17 cellular contexts compared by ENCODE assay signal in genomic region chr9:21039302-21039701, GRCh38. TPM values are rescaled to one million over a fixed set of nuclear protein-coding genes. Genes with fewer than 3 reads are reported as not detected.
DNase-seq lines count a peak whose midpoint lies in the region; ATAC-seq, FAIRE-seq and TF ChIP-seq lines count a peak whose summit lies in the region.
"Had no signal": no experiment of that assay in that cellular context is flagged by ENCODE, and none has a peak within 500 bp of the region (broad histone marks: within the 10 kb centered on the region; RNA-seq: fewer than 3 reads in every experiment).

No MANE protein-coding gene starts in this region.

- H3K4me2 ChIP-seq in GM12878 (ENCODE audit: control insufficient read depth, insufficient read depth), result no peak overlapping the region

- CTCF ChIA-PET in activated naive CD4-positive, alpha-beta T cell treated with anti-CD3 and anti-CD28 coated beads, Interleukin-2, amount 10 ng/mL, durations not matched to agents 7 days and 5 days (lab: Charles Lee), result interaction anchor here (0.7 kb wide), 1 partner anchor 40 kb away, joined by 4 read pairs; no protein-coding TSS in a partner anchor
- CTCF ChIA-PET in GM12878 (lab: Yijun Ruan, JAX), result no interaction called here

- H3K36me3 ChIP-seq in KOPT-K1 (ENCODE audit: insufficient read depth, low read length) (no peaks in the 10 kb centered on the region), GM12878 (ENCODE audit: control insufficient read depth in 2 of 2, insufficient read depth in 2 of 2, low read length in 1 of 2) (no peaks in the 10 kb centered on the region), thyroid gland (no peaks in the 10 kb centered on the region)

- no peaks in the 10 kb centered on the region for H3K79me2 ChIP-seq in GM12878 (ENCODE audit: control insufficient read depth, insufficient read depth, low read length)

- H3K27me3 Mint-ChIP-seq in activated naive CD4-positive, alpha-beta T cell treated with anti-CD3 and anti-CD28 coated beads, Interleukin-2, amount 10 ng/mL, durations not matched to agents 7 days and 5 days, result no peaks in the 10 kb centered on the region
- peaks cover 0 to 5% of the 10 kb centered on the region in 2 donors for H3K27me3 Mint-ChIP-seq in natural killer cell treated with Interleukin-12 subunit alpha and Interleukin-12 subunit beta and Interleukin-15 and Interleukin-18, amount 100 ng/mL, for 72 hours

- SMC1A ChIA-PET in GM12878 (lab: Charles Lee; ENCODE audit: uncharacterized antibody, unreplicated experiment), result no interaction called here

- no peak overlapping the region for H3K4me3 ChIP-seq in GM12878
- no peak overlapping the region for H3K4me3 ChIP-seq in thyroid gland (replicated peaks in 1 of 3)

- H3K27me3 ChIP-seq in GM12878 (replicated peaks in 1 of 2; ENCODE audit: control insufficient read depth in 2 of 2, insufficient read depth in 2 of 2, low read length in 1 of 2) (no peaks in the 10 kb centered on the region), thyroid gland (no peaks in the 10 kb centered on the region)

- POLR2A ChIA-PET in GM12878 (lab: Charles Lee), result no interaction called here

- H3K4me1 Mint-ChIP-seq in activated naive CD4-positive, alpha-beta T cell treated with anti-CD3 and anti-CD28 coated beads, Interleukin-2, amount 10 ng/mL, durations not matched to agents 7 days and 5 days, result peaks cover 10% of the 10 kb centered on the region
- H3K4me1 Mint-ChIP-seq in natural killer cell treated with Interleukin-12 subunit alpha and Interleukin-12 subunit beta and Interleukin-15 and Interleukin-18, amount 100 ng/mL, for 72 hours (ENCODE audit: low read depth in 2 of 2), result peaks cover 6 to 7% of the 10 kb centered on the region in 2 donors

- H4K20me1 ChIP-seq in GM12878 (ENCODE audit: control insufficient read depth, insufficient read depth), result no peaks in the 10 kb centered on the region

- TF ChIP-seq RAD21 in GM12878 (IDR thresholded peaks at IDR 0.05; ENCODE audit: insufficient read depth, low read depth, low read length), result no peak

- peaks cover 7% of the 10 kb centered on the region for H3K36me3 Mint-ChIP-seq in activated naive CD4-positive, alpha-beta T cell treated with anti-CD3 and anti-CD28 coated beads, Interleukin-2, amount 10 ng/mL, durations not matched to agents 7 days and 5 days
- no peaks in the 10 kb centered on the region for H3K36me3 Mint-ChIP-seq in natural killer cell treated with Interleukin-12 subunit alpha and Interleukin-12 subunit beta and Interleukin-15 and Interleukin-18, amount 100 ng/mL, for 72 hours

- no peak overlapping the region for H3K9ac ChIP-seq in GM12878 (ENCODE audit: control insufficient read depth, insufficient read depth, low read length)

- H3K27ac ChIP-seq in KOPT-K1 (ENCODE audit: low read depth, low read length, poor library complexity, severe bottlenecking) (peak overlapping the region; percentile 71), GM12878 (ENCODE audit: control insufficient read depth, insufficient read depth) (no peak overlapping the region), thyroid gland (no peak overlapping the region)
- H3K27ac ChIP-seq: C4-2B had no signal

- DNase-seq in activated naive CD4-positive, alpha-beta T cell treated with anti-CD3 and anti-CD28 coated beads, Interleukin-2, amount 10 ng/mL, durations not matched to agents 7 days and 5 days, result no peak
- DNase-seq in activated naive CD4-positive, alpha-beta T cell (lab: John Stamatoyannopoulos, UW), result no peak
- DNase-seq in GM12878 (ENCODE audit: low read depth, low spot score), result no peak
- no peak for DNase-seq in natural killer cell treated with Interleukin-12 subunit alpha and Interleukin-12 subunit beta and Interleukin-15 and Interleukin-18, amount 100 ng/mL, for 72 hours (ENCODE audit: low spot score)
- DNase-seq in thyroid gland, result no peak
- no peak for DNase-seq in pons (ENCODE audit: low spot score)
- DNase-seq: HCEC 1CT, NCI-H1436, NCI-H2081, NCI-H82 had no signal

- ATAC-seq in GM12878, result peak; percentile 15; the same call in 1 of the 3 replicates
- ATAC-seq in natural killer cell treated with Interleukin-12 subunit alpha and Interleukin-12 subunit beta and Interleukin-15 and Interleukin-18, amount 100 ng/mL, for 72 hours, result no peak
- ATAC-seq in GM21447 (IDR thresholded peaks at IDR 0.05; ENCODE audit: unreplicated experiment), result no peak
- ATAC-seq: Panc1 had no signal

- 96% methylated on average over 1 of the region's 1 CpG for WGBS in GM12878 (ENCODE audit: insufficient coverage, insufficient replicate concordance, low lambda C conversion rate, missing lambda C conversion rate)
- WGBS in thyroid gland, 2 donors, result 91 to 96% methylated on average over 1 of the region's 1 CpG

- in situ Hi-C loops in GM12878 (cut with MboI), result no loop called here

- H3K27ac Mint-ChIP-seq in activated naive CD4-positive, alpha-beta T cell treated with anti-CD3 and anti-CD28 coated beads, Interleukin-2, amount 10 ng/mL, durations not matched to agents 7 days and 5 days, result peak overlapping the region; percentile 58
- H3K27ac Mint-ChIP-seq in natural killer cell treated with Interleukin-12 subunit alpha and Interleukin-12 subunit beta and Interleukin-15 and Interleukin-18, amount 100 ng/mL, for 72 hours, result peak overlapping the region; percentile 19 to 70

- TF ChIP-seq CTCF in GM12878 (IDR thresholded peaks at IDR 0.05 in 2 of 3, conservative IDR thresholded peaks at IDR 0.05 in 1 of 3; ENCODE audit: control insufficient read depth in 2 of 3, extremely low read depth in 1 of 3, insufficient read depth in 1 of 3, low read depth in 3 of 3, low read length in 3 of 3) (no peak), thyroid gland (IDR thresholded peaks at IDR 0.05) (no peak)

- no peak for FAIRE-seq in GM12878 (lab: Jason Lieb, UNC)
- FAIRE-seq: A204.1 had no signal

- H3K4me3 Mint-ChIP-seq in activated naive CD4-positive, alpha-beta T cell treated with anti-CD3 and anti-CD28 coated beads, Interleukin-2, amount 10 ng/mL, durations not matched to agents 7 days and 5 days, result no peak overlapping the region
- no peak overlapping the region for H3K4me3 Mint-ChIP-seq in natural killer cell treated with Interleukin-12 subunit alpha and Interleukin-12 subunit beta and Interleukin-15 and Interleukin-18, amount 100 ng/mL, for 72 hours

- no peak for TF ChIP-seq EP300 in GM12878 (IDR thresholded peaks at IDR 0.05; ENCODE audit: borderline replicate concordance in 1 of 2, control insufficient read depth in 1 of 2, low read depth in 2 of 2, low read length in 2 of 2)

- intact Hi-C loops in GM12878 (cut with micrococcal nuclease; ENCODE audit: unreplicated experiment) (no loop called here), thyroid gland (cut with DNase I) (no loop called here)

- H3K9me3 ChIP-seq in KOPT-K1 (ENCODE audit: insufficient read depth, low read length, poor library complexity, severe bottlenecking) (no peaks in the 10 kb centered on the region), GM12878 (replicated peaks; ENCODE audit: control insufficient read depth, insufficient read depth, low read length) (no peaks in the 10 kb centered on the region), thyroid gland (no peaks in the 10 kb centered on the region)

- peak overlapping the region; percentile 21; the same call in 1 of the 2 replicates for H2AFZ ChIP-seq in GM12878 (ENCODE audit: control insufficient read depth, low read depth, low read length)

- BruUV-seq in GM12878 (replicated peaks; lab: Mats Ljungman, UMichigan), result no TSS peak

- no peaks in the 10 kb centered on the region for H3K4me1 ChIP-seq in GM12878 (ENCODE audit: control insufficient read depth, insufficient read depth, low read length)
- no peaks in the 10 kb centered on the region for H3K4me1 ChIP-seq in thyroid gland

- RAD21 ChIA-PET in GM12878 (lab: Charles Lee; ENCODE audit: unreplicated experiment), result no interaction called here

- TF ChIP-seq POLR2A in GM12878 (IDR thresholded peaks at IDR 0.05; ENCODE audit: low read depth, low read length) (no peak), thyroid gland (IDR thresholded peaks at IDR 0.05) (no peak)

- no peaks in the 10 kb centered on the region for H3K9me3 Mint-ChIP-seq in activated naive CD4-positive, alpha-beta T cell treated with anti-CD3 and anti-CD28 coated beads, Interleukin-2, amount 10 ng/mL, durations not matched to agents 7 days and 5 days
- H3K9me3 Mint-ChIP-seq in natural killer cell treated with Interleukin-12 subunit alpha and Interleukin-12 subunit beta and Interleukin-15 and Interleukin-18, amount 100 ng/mL, for 72 hours, result peaks cover 4% of the 10 kb centered on the region

RNA-seq across cellular contexts. Expression of gene HACD4, which starts 7.9 kb away (rescaled TPM):
- 30.8 and 33.4 TPM in 2 replicates for total RNA-seq in GM12878 (2013; cell fraction: nucleolus; rRNA removed)
- 7.5 and 9.5 TPM in 2 replicates for total RNA-seq in GM12878 (2014; rRNA removed)
- total RNA-seq in GM12878 (2014; rRNA removed; fragmentation: Illumina TruSeq; extraction: Trizol), result 7.1 and 7.2 TPM in 2 replicates
- 5.1 and 5.8 TPM in 2 replicates for total RNA-seq in GM12878 (2021)
- 2.5 TPM for polyA plus RNA-seq in GM12878 (2011; ENCODE audit: low read depth)
- 7.6 and 10.8 TPM in 2 replicates for polyA plus RNA-seq in GM12878 (2011; rRNA removed)
- 3.2 and 3.7 TPM in 2 replicates for polyA plus RNA-seq in GM12878 (2011; cell fraction: cytosol; rRNA removed)
- 3.6 and 4.5 TPM in 2 replicates for polyA plus RNA-seq in GM12878 (2011; cell fraction: nucleus; rRNA removed)
- 4.4 and 4.5 TPM in 2 replicates for polyA plus RNA-seq in GM12878 (2012)
- polyA plus RNA-seq in GM12878 (2014; fragmentation: Illumina TruSeq; extraction: Trizol), result 7.1 and 10.3 TPM in 2 replicates
- polyA plus RNA-seq in GM12878 (2014; fragmentation: Nextera tagmentation; extraction: Ambion mirVana), result 1 to 10 TPM; 3.2 to 3.3 TPM
- 4.2 and 5.5 TPM in 2 replicates for polyA plus RNA-seq in GM12878 (2014; rRNA removed)
- 1 to 10 TPM; 4.7 to 4.8 TPM for polyA plus RNA-seq in GM12878 (2016; fragmentation: Nextera tagmentation; extraction: Ambion mirVana)
- 7.9 and 8.6 TPM in 2 replicates for polyA minus RNA-seq in GM12878 (2011; rRNA and poly(A)+ RNA removed)
- polyA minus RNA-seq in GM12878 (2011; cell fraction: cytosol; rRNA and poly(A)+ RNA removed), result 1.3 and 1.9 TPM in 2 replicates
- 6.4 and 7.6 TPM in 2 replicates for polyA minus RNA-seq in GM12878 (2011; cell fraction: nucleus; rRNA and poly(A)+ RNA removed)
- 1 to 10 TPM; 2.2 to 3.1 TPM for total RNA-seq in natural killer cell treated with Interleukin-12 subunit alpha and Interleukin-12 subunit beta and Interleukin-15 and Interleukin-18, amount 100 ng/mL, for 72 hours
- 1 to 10 TPM; 1.8 to 4.8 (median 3.3) TPM for total RNA-seq in thyroid gland
- total RNA-seq: NCI-H460 had no signal

RNA-seq across cellular contexts. Expression of gene IFNB1, which starts 38.4 kb away (rescaled TPM):
- total RNA-seq in GM12878 (2013; cell fraction: nucleolus; rRNA removed), result 0.69 TPM in 1 of 2 replicates, not detected in the other
- total RNA-seq in GM12878 (2014; rRNA removed) (not detected in 2 replicates), GM12878 (2014; rRNA removed; fragmentation: Illumina TruSeq; extraction: Trizol) (0.18 TPM in 1 of 2 replicates, not detected in the other), GM12878 (2021) (not detected in 2 replicates), thyroid gland (not detected)
- not detected for polyA plus RNA-seq in GM12878 (2011; ENCODE audit: low read depth)
- polyA plus RNA-seq in GM12878 (2011; rRNA removed) (not detected in 2 replicates), GM12878 (2014; fragmentation: Illumina TruSeq; extraction: Trizol) (not detected in 2 replicates), GM12878 (2014; fragmentation: Nextera tagmentation; extraction: Ambion mirVana) (not detected), GM12878 (2014; rRNA removed) (not detected in 2 replicates), GM12878 (2016; fragmentation: Nextera tagmentation; extraction: Ambion mirVana) (not detected)
- 0.15 TPM in 1 of 2 replicates, not detected in the other for polyA plus RNA-seq in GM12878 (2011; cell fraction: cytosol; rRNA removed)
- 0.19 TPM in 1 of 2 replicates, not detected in the other for polyA plus RNA-seq in GM12878 (2011; cell fraction: nucleus; rRNA removed)
- polyA plus RNA-seq in GM12878 (2012), result not detected in 2 replicates
- not detected in 2 replicates for polyA minus RNA-seq in GM12878 (2011; rRNA and poly(A)+ RNA removed)
- polyA minus RNA-seq in GM12878 (2011; cell fraction: cytosol; rRNA and poly(A)+ RNA removed), result not detected in 2 replicates
- not detected in 2 replicates for polyA minus RNA-seq in GM12878 (2011; cell fraction: nucleus; rRNA and poly(A)+ RNA removed)
- total RNA-seq in natural killer cell treated with Interleukin-12 subunit alpha and Interleukin-12 subunit beta and Interleukin-15 and Interleukin-18, amount 100 ng/mL, for 72 hours, result not detected
- total RNA-seq: NCI-H460, SK-MEL-5 had no signal
